Comparison of ENCODE assay signal across 8 cellular contexts in genomic region chr6:4732691-4733315, GRCh38. TPM values are rescaled to one million over a fixed set of nuclear protein-coding genes. Genes with fewer than 3 reads are reported as not detected.
DNase-seq lines count a peak whose midpoint lies in the region; ATAC-seq and TF ChIP-seq lines count a peak whose summit lies in the region.

No MANE protein-coding gene starts in this region.

- ATAC-seq in SK-N-SH treated with all-trans-retinoic acid at 6 μM for 48 hours (peak; percentile 95), HG03280 (IDR thresholded peaks at IDR 0.05; ENCODE audit: unreplicated experiment) (no peak), GM18502 (IDR thresholded peaks at IDR 0.05; ENCODE audit: poor library complexity, unreplicated experiment) (no peak), GM19328 (IDR thresholded peaks at IDR 0.05; ENCODE audit: unreplicated experiment) (no peak)

- DNase-seq in HCEC 1CT (peak; percentile 91), glomerular endothelial cell (ENCODE audit: extremely low read depth, low read depth, low spot score) (peak; percentile 39), renal cortical epithelial cell (ENCODE audit: low read depth) (peak; percentile 88), NCI-H187 treated with DMSO at 0.1 percent for 48 hours (lab: John Stamatoyannopoulos, UW) (no peak)

TF ChIP-seq in SK-N-SH treated with all-trans-retinoic acid at 6 μM for 48 hours, 23 proteins besides CTCF, POLR2A, EP300 and RAD21:
- TF ChIP-seq RARB (CRISPR knock-in tag; IDR thresholded peaks at IDR 0.05) (no peak), PPARA (CRISPR knock-in tag; IDR thresholded peaks at IDR 0.05; ENCODE audit: borderline replicate concordance) (no peak), ZFP30 (CRISPR knock-in tag; IDR thresholded peaks at IDR 0.05) (no peak), SNAI2 (CRISPR knock-in tag; IDR thresholded peaks at IDR 0.05) (no peak), TOX (CRISPR knock-in tag; IDR thresholded peaks at IDR 0.05; ENCODE audit: borderline replicate concordance) (no peak), OSR1 (CRISPR knock-in tag; IDR thresholded peaks at IDR 0.05) (no peak), ISL1 (CRISPR knock-in tag; IDR thresholded peaks at IDR 0.05) (no peak), CSDC2 (CRISPR knock-in tag; IDR thresholded peaks at IDR 0.05) (no peak), CREB5 (CRISPR knock-in tag; IDR thresholded peaks at IDR 0.05; ENCODE audit: low read depth) (no peak)
TF ChIP-seq in SK-N-SH treated with all-trans-retinoic acid at 6 μM for 48 hours: peak in this region for 0.

RNA-seq across cellular contexts. Expression of gene CDYL, which starts 43.4 kb away (rescaled TPM):
- total RNA-seq in glomerular endothelial cell (23.3 and 28.9 TPM in 2 replicates), renal cortical epithelial cell (25.2 and 32.0 TPM in 2 replicates)
